ENCODE assay signal across 12 cellular contexts in genomic region chr15:71411538-71412482, GRCh38.
DNase-seq lines count a peak whose midpoint lies in the region; ATAC-seq, FAIRE-seq and TF ChIP-seq lines count a peak whose summit lies in the region.
"Had no signal": no experiment of that assay in that cellular context is flagged by ENCODE, and none has a peak within 500 bp of the region (broad histone marks: within the 10 kb centered on the region; RNA-seq: fewer than 3 reads in every experiment).

No MANE protein-coding gene starts in this region.

- 40 to 49% (median 46%) methylated on average over 16 of the region's 16 CpGs for WGBS in stomach, 5 donors

- no peak for TF ChIP-seq POLR2A in stomach (IDR thresholded peaks at IDR 0.05)

- H3K9ac ChIP-seq in kidney (ENCODE audit: low read length in 2 of 2) = peak overlapping the region in 1 of 2 donors; percentile 20

- FAIRE-seq in kidney (lab: Jason Lieb, UNC) = no peak

- no peaks in the 10 kb centered on the region for H3K4me1 ChIP-seq in HEK293 (ENCODE audit: control insufficient read depth, insufficient read depth, low read length)
- peaks cover 7 to 9% of the 10 kb centered on the region in 2 donors for H3K4me1 ChIP-seq in kidney (ENCODE audit: control insufficient read depth in 1 of 2, insufficient read depth in 1 of 2, low read depth in 1 of 2, low read length in 2 of 2)
- peaks cover 14 to 59% (median 36%) of the 10 kb centered on the region in 4 donors for H3K4me1 ChIP-seq in stomach

- ATAC-seq in GM21717 (IDR thresholded peaks at IDR 0.05; ENCODE audit: unreplicated experiment) = no peak
- ATAC-seq: Panc1 had no signal

- H3K27ac ChIP-seq in HEK293 (ENCODE audit: extremely low read depth, low read depth, low read length) (no peak overlapping the region), dorsolateral prefrontal cortex (peak overlapping the region in 37 of 59 donors; percentile 3 to 78 (median 44)), kidney (ENCODE audit: low read depth in 2 of 2, low read length in 2 of 2) (peak overlapping the region; percentile 83 to 90), stomach (peak overlapping the region; percentile 72 to 88 (median 78))

- CTCF ChIA-PET in HEK293 (lab: Yijun Ruan, JAX) = interaction anchor here (0.8 to 1.3 kb wide), 4 partner anchors 11 to 124 kb away, joined by 3 to 5 read pairs (median 4); no protein-coding TSS in a partner anchor

- TF ChIP-seq CTCF in HEK293 (tag by site-specific recombination; IDR thresholded peaks at IDR 0.05) (no peak), dorsolateral prefrontal cortex (IDR thresholded peaks at IDR 0.05 in 54 of 56, conservative IDR thresholded peaks at IDR 0.05 in 2 of 56; ENCODE audit: low read depth in 1 of 56, partially characterized antibody in 56 of 56) (peak in 10 of 56 donors; percentile 16 to 32 (median 20)), kidney (IDR thresholded peaks at IDR 0.05; ENCODE audit: borderline replicate concordance, extremely low read depth, insufficient read depth) (no peak), stomach (IDR thresholded peaks at IDR 0.05) (peak in 1 of 7 experiments; percentile 15)

- H3K4me3 ChIP-seq in HEK293 (ENCODE audit: low read depth, low read length) = no peak overlapping the region
- H3K4me3 ChIP-seq in dorsolateral prefrontal cortex = peak overlapping the region in 7 of 59 donors; percentile 3 to 24 (median 13)
- peak overlapping the region; percentile 44 to 69 for H3K4me3 ChIP-seq in kidney (ENCODE audit: low read length in 2 of 2)
- no peak overlapping the region for H3K4me3 ChIP-seq in stomach

- DNase-seq in dorsolateral prefrontal cortex (peak in 1 of 10 donors; percentile 32), kidney (no peak), stomach (peak; percentile 67), DMS114 treated with DMSO at 0.1 percent for 48 hours (lab: John Stamatoyannopoulos, UW; ENCODE audit: unreplicated experiment) (no peak), GOT3 (lab: John Stamatoyannopoulos, UW) (no peak)
- no peak for DNase-seq in activated CD8-positive, alpha-beta memory T cell treated with anti-CD3 and anti-CD28 coated beads, Interleukin-2, amount 50 U/mL, for 48 hours
- DNase-seq: activated CD4-positive, alpha-beta T cell treated with anti-CD3 and anti-CD28 coated beads, Interleukin-2, amount 50 U/mL, for 4 hours; NCI-H1436 treated with DMSO at 0.1 percent for 48 hours; retina had no signal

- no peaks in the 10 kb centered on the region for H3K36me3 ChIP-seq in HEK293 (ENCODE audit: control insufficient read depth in 2 of 2, insufficient read depth in 1 of 2, low read length in 2 of 2)
- no peaks in the 10 kb centered on the region for H3K36me3 ChIP-seq in kidney (ENCODE audit: control insufficient read depth in 1 of 2, insufficient read depth in 2 of 2, low read length in 2 of 2)
- H3K36me3 ChIP-seq in stomach = no peaks in the 10 kb centered on the region

- intact Hi-C loops in dorsolateral prefrontal cortex (cut with DNase I) = no loop called here
- intact Hi-C loops in kidney (cut with DNase I) = no loop called here
- intact Hi-C loops in stomach (cut with DNase I; ENCODE audit: low total_unique reads) = no loop called here

- H3K27me3 ChIP-seq in dorsolateral prefrontal cortex (peaks cover 0 to 12% (median 0%) of the 10 kb centered on the region in 45 donors), stomach (no peaks in the 10 kb centered on the region)

- POLR2A ChIA-PET in HEK293 (lab: Yijun Ruan, JAX) = no interaction called here

- no peak for TF ChIP-seq EP300 in stomach (IDR thresholded peaks at IDR 0.05)

- H3K9me3 ChIP-seq in HEK293 (ENCODE audit: control insufficient read depth, insufficient read depth, low read depth, low read length) (no peaks in the 10 kb centered on the region), kidney (ENCODE audit: control insufficient read depth in 1 of 2, low read length in 2 of 2) (no peaks in the 10 kb centered on the region), stomach (no peaks in the 10 kb centered on the region)

TF ChIP-seq in HEK293, 187 proteins besides CTCF, POLR2A, EP300 and RAD21:
- TF ChIP-seq ZFHX2 (tag by site-specific recombination; conservative IDR thresholded peaks at IDR 0.05) (peak; percentile 40; the same call in 1 of the 2 replicates), EGR2 (tag by site-specific recombination; IDR thresholded peaks at IDR 0.05; ENCODE audit: low read depth) (peak; percentile 59), SCRT1 (tag by site-specific recombination; IDR thresholded peaks at IDR 0.05; ENCODE audit: borderline replicate concordance) (no peak)

Comparison
In these comparisons a context has a peak if more than half of its experiments do, and no peak if none do; other contexts are left out.
1. H3K4me3 ChIP-seq: peak in kidney (2 of 2); none in HEK293 (single experiment) and stomach (0 of 4).